1 cellular context compared by ENCODE assay signal in genomic region chr18:3623769-3624545, GRCh38.
TF ChIP-seq lines count a peak whose summit lies in the region.

No MANE protein-coding gene starts in this region.

TF ChIP-seq in K562, 482 proteins besides CTCF, POLR2A, EP300 and RAD21 (continued from another document and continues in another):
- TF ChIP-seq ZBTB40 (IDR thresholded peaks at IDR 0.05) (no peak), ZBTB40 (CRISPR knock-in tag; IDR thresholded peaks at IDR 0.05) (no peak), ZBTB26 (CRISPR knock-in tag; IDR thresholded peaks at IDR 0.05) (peak; percentile 18; the same call in 1 of the 2 replicates), ZNF583 (CRISPR knock-in tag; IDR thresholded peaks at IDR 0.05) (peak; percentile 97), ZNF512 (tag; IDR thresholded peaks at IDR 0.05) (no peak), ZNF445 (CRISPR knock-in tag; IDR thresholded peaks at IDR 0.05; ENCODE audit: low read depth) (0 out of 2 replicates have a peak, but pooled peaks have one; percentile 20), ZNF79 (CRISPR knock-in tag; IDR thresholded peaks at IDR 0.05; ENCODE audit: low read depth) (peak; percentile 60; the same call in 1 of the 2 replicates), THRB (CRISPR knock-in tag; conservative IDR thresholded peaks at IDR 0.05) (peak; percentile 69; the same call in 1 of the 2 replicates), E2F6 (IDR thresholded peaks at IDR 0.05; ENCODE audit: borderline replicate concordance in 1 of 2, extremely low read depth in 1 of 2, insufficient read depth in 1 of 2, insufficient read length in 1 of 2, low read depth in 1 of 2, low read length in 1 of 2, poor library complexity in 1 of 2, severe bottlenecking in 1 of 2) (peak; percentile 49 to 73), ZNF695 (CRISPR knock-in tag; IDR thresholded peaks at IDR 0.05) (peak; percentile 83; the same call in 1 of the 2 replicates), NR2F6 (CRISPR knock-in tag; IDR thresholded peaks at IDR 0.05) (peak; percentile 94; the same call in 1 of the 2 replicates), MECOM (CRISPR knock-in tag; IDR thresholded peaks at IDR 0.05) (peak; percentile 81), SIX5 (IDR thresholded peaks at IDR 0.05; ENCODE audit: borderline replicate concordance in 1 of 2, insufficient read depth in 1 of 2, low read depth in 1 of 2, low read length in 2 of 2) (no peak), NR4A1 (CRISPR knock-in tag; IDR thresholded peaks at IDR 0.05) (peak; percentile 98), NR4A1 (tag; IDR thresholded peaks at IDR 0.05) (peak; percentile 97), YY1 (IDR thresholded peaks at IDR 0.05; ENCODE audit: borderline replicate concordance in 1 of 3, control insufficient read depth in 1 of 3, extremely low read depth in 1 of 3, insufficient read depth in 3 of 3, insufficient read length in 1 of 3, insufficient replicate concordance in 2 of 3, low read depth in 1 of 3, low read length in 2 of 3) (peak in 2 of 3 experiments; percentile 51 to 63), DACH1 (IDR thresholded peaks at IDR 0.05; ENCODE audit: partially characterized antibody) (no peak), ZBTB43 (CRISPR knock-in tag; IDR thresholded peaks at IDR 0.05) (no peak), NFRKB (IDR thresholded peaks at IDR 0.05; ENCODE audit: low read depth) (no peak; the same call in none of the 2 replicates), ZC3H8 (IDR thresholded peaks at IDR 0.05) (no peak), HBP1 (CRISPR knock-in tag; IDR thresholded peaks at IDR 0.05) (peak; percentile 64; the same call in 1 of the 2 replicates), TCF3 (CRISPR knock-in tag; IDR thresholded peaks at IDR 0.05) (peak; percentile 74), RBM14 (IDR thresholded peaks at IDR 0.05; ENCODE audit: borderline replicate concordance, insufficient read depth, low read depth, low read length) (no peak), ZNF124 (CRISPR knock-in tag; IDR thresholded peaks at IDR 0.05) (no peak), ZSCAN29 (IDR thresholded peaks at IDR 0.05) (peak; percentile 25; the same call in 1 of the 2 replicates), SIRT6 (IDR thresholded peaks at IDR 0.05; ENCODE audit: low read depth, low read length) (no peak), SAFB (IDR thresholded peaks at IDR 0.05; ENCODE audit: borderline replicate concordance, low read depth, low read length) (no peak), PHB2 (IDR thresholded peaks at IDR 0.05; ENCODE audit: low read depth) (peak; percentile 41; the same call in 1 of the 2 replicates), HINFP (tag; conservative IDR thresholded peaks at IDR 0.05; ENCODE audit: low read depth) (peak; percentile 53), TCF7 (IDR thresholded peaks at IDR 0.05; ENCODE audit: borderline replicate concordance) (no peak), ESRRB (CRISPR knock-in tag; IDR thresholded peaks at IDR 0.05; ENCODE audit: borderline replicate concordance) (no peak), ZNF586 (CRISPR knock-in tag; conservative IDR thresholded peaks at IDR 0.05) (0 out of 2 replicates have a peak, but pooled peaks have one; percentile 74), SUPT5H (IDR thresholded peaks at IDR 0.05) (peak; percentile 88), TAF15 (IDR thresholded peaks at IDR 0.05; ENCODE audit: low read depth, low read length) (no peak), ZKSCAN1 (IDR thresholded peaks at IDR 0.05; ENCODE audit: low read depth, low read length) (peak; percentile 50; the same call in 1 of the 2 replicates), MEF2D (tag; conservative IDR thresholded peaks at IDR 0.05; ENCODE audit: low read depth) (peak; percentile 83), CAMTA2 (CRISPR knock-in tag; conservative IDR thresholded peaks at IDR 0.05) (peak; percentile 97), MAX (CRISPR knock-in tag; IDR thresholded peaks at IDR 0.05) (peak; percentile 87), ZNF584 (CRISPR knock-in tag; IDR thresholded peaks at IDR 0.05; ENCODE audit: low read depth) (no peak), HNRNPL (IDR thresholded peaks at IDR 0.05; ENCODE audit: low read depth, low read length) (peak; percentile 96), ZNF253 (CRISPR knock-in tag; conservative IDR thresholded peaks at IDR 0.05) (no peak), NFATC3 (IDR thresholded peaks at IDR 0.05) (peak; percentile 57; the same call in 1 of the 2 replicates), IRF1 (CRISPR knock-in tag; IDR thresholded peaks at IDR 0.05; ENCODE audit: borderline replicate concordance) (no peak), TGIF2 (CRISPR knock-in tag; IDR thresholded peaks at IDR 0.05) (no peak), NONO (IDR thresholded peaks at IDR 0.05; ENCODE audit: low read depth in 2 of 2, low read length in 1 of 2) (no peak)
